8 cellular contexts compared by ENCODE assay signal in the genomic region with DNA sequence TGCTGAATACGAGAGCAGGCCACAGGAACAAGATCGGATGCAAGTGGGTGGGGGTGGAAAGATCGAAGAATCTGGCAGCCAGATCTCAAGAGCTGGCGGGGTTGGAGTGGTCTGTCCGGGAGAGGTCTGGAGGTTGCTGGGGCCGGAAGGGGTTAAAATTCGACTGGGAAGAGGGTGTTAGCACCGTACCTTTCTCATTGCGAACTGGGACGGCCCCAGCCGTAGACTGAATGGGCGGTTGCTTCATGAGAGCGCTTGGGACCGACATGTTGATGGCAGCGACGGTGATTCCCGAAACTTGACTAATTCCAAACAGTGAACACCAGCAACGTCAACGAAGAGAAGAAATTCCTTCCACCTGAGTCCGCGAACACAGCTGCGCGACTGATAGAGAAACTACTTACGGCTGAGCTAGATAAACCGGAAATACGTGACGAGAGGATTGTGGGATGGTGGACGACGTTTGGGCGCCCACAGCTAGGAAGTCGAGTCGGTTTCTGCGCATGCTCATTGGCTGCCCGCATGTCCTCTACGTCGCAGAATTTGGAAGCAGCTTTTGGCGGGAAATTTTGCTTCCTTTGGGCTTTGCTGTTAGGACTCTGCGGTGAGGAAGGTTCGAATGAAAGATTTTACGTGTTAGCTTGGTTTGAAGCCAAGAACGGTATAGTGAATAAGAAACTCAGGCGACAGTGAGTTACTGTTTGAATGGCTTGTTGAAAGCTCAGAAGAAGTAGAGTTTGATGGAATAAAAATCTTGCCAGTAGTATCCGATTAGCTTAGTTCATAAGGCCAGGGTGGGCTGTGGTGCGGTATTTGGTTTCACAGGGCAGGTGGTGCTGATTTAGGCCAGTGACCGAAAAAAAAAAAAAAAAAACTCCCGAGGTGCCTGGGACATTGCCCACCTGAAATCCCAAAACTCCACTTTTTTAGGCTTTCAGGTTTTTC. TPM values are rescaled to one million over a fixed set of nuclear protein-coding genes. Genes with fewer than 3 reads are reported as not detected.
A peak's percentile ranks its signal among the peaks of the same experiment; 100 is the strongest.
DNase-seq lines count a peak whose midpoint lies in the region; ATAC-seq, FAIRE-seq and TF ChIP-seq lines count a peak whose summit lies in the region.

A gene with protein sequence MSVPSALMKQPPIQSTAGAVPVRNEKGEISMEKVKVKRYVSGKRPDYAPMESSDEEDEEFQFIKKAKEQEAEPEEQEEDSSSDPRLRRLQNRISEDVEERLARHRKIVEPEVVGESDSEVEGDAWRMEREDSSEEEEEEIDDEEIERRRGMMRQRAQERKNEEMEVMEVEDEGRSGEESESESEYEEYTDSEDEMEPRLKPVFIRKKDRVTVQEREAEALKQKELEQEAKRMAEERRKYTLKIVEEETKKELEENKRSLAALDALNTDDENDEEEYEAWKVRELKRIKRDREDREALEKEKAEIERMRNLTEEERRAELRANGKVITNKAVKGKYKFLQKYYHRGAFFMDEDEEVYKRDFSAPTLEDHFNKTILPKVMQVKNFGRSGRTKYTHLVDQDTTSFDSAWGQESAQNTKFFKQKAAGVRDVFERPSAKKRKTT (minus strand): TSS at position 389 of the 945 bp plus-strand sequence. CDS start 121 bp downstream, at position 268.

- H3K9me2 ChIP-seq in PC-9 (ENCODE audit: insufficient read depth) = no peaks in the 10 kb centered on the region

- FAIRE-seq in D721Med (lab: Jason Lieb, UNC) = peak; percentile 84

- POLR2A ChIA-PET in PC-9 (lab: Charles Lee; ENCODE audit: unreplicated experiment) = interaction anchor here (0.5 to 0.9 kb wide), 11 partner anchors 12 to 721 kb away, joined by 3 to 9 read pairs (median 4); partner anchors contain the start of gene ELL3

- peaks cover 13% of the 10 kb centered on the region; the same call in 1 of the 2 replicates for H3F3A ChIP-seq in PC-9 (ENCODE audit: insufficient read depth, low read depth)

- TF ChIP-seq CTCF in D721Med (IDR thresholded peaks at IDR 0.05; ENCODE audit: insufficient read depth, missing control alignments) (no peak), PC-9 (conservative IDR thresholded peaks at IDR 0.05) (no peak), epithelial cell of proximal tubule (conservative IDR thresholded peaks at IDR 0.05; ENCODE audit: low read depth, low read length) (no peak)

- DNase-seq in D721Med (ENCODE audit: insufficient read length, low spot score) (peak; percentile 73), PC-9 (peak; percentile 86 to 92), epithelial cell of proximal tubule (ENCODE audit: low read depth) (peak; percentile 78), mucosa of gallbladder (ENCODE audit: low spot score) (peak; percentile 97)
- peak; percentile 98 for DNase-seq in Jurkat, Clone E6-1 (ENCODE audit: low read depth, low spot score)
- DNase-seq in activated T-cell treated with anti-CD3 and anti-CD28 coated beads, Interleukin-2, amount 50 U/mL, for 1 hour = peak; percentile 81
- DNase-seq in stimulated activated CD8-positive, alpha-beta memory T cell treated with anti-CD3 and anti-CD28 coated beads, Interleukin-4, amount 100 ng/mL, for 4 hours (ENCODE audit: low read depth in 2 of 2, low spot score in 1 of 2) = peak; percentile 85 to 89

- peak within 1 kb of the TSS; percentile 79 for H2AFZ ChIP-seq in PC-9

- H3K36me3 ChIP-seq in PC-9 (ENCODE audit: low read depth) = no peaks in the 10 kb centered on the region

- CTCF ChIA-PET in PC-9 (lab: Charles Lee) = no interaction called here

- peak within 1 kb of the TSS; percentile 82 for H3K4me2 ChIP-seq in PC-9

- intact Hi-C loops in PC-9 (cut with micrococcal nuclease; ENCODE audit: unreplicated experiment) = loop anchor here (10.0 kb wide), 1 partner anchor 50 kb away; the partner anchor contains the start of gene ELL3

- H3K9me3 ChIP-seq in PC-9 (ENCODE audit: insufficient read depth, low read depth) = no peaks in the 10 kb centered on the region

- no peaks in the 10 kb centered on the region for H4K20me1 ChIP-seq in PC-9 (ENCODE audit: insufficient read depth)

- peak within 1 kb of the TSS; percentile 78 for H3K4me3 ChIP-seq in Jurkat, Clone E6-1 (ENCODE audit: low read length)
- H3K4me3 ChIP-seq in PC-9 = peak within 1 kb of the TSS; percentile 63
- H3K4me3 ChIP-seq in epithelial cell of proximal tubule (ENCODE audit: low read depth, low read length) = peak within 1 kb of the TSS; percentile 69

- TSS peak; percentile 75 for BruUV-seq in PC-9 (replicated peaks; lab: Mats Ljungman, UMichigan)

- no peaks in the 10 kb centered on the region for H3K27me3 ChIP-seq in PC-9 (ENCODE audit: insufficient read depth, low read depth)

- H3K4me1 ChIP-seq in PC-9 (replicated peaks; ENCODE audit: insufficient read depth) = peaks cover 28% of the 10 kb centered on the region

- H3K79me2 ChIP-seq in PC-9 (ENCODE audit: low read depth) = peaks cover 42% of the 10 kb centered on the region

- ATAC-seq in GM21576 (IDR thresholded peaks at IDR 0.05; ENCODE audit: unreplicated experiment) = peak; percentile 67

- H3K27ac ChIP-seq in PC-9 = peak within 1 kb of the TSS; percentile 72

RNA-seq across cellular contexts. Expression of the gene that starts here (rescaled TPM):
- polyA plus RNA-seq in Jurkat, Clone E6-1 (2012; ENCODE audit: insufficient read depth, insufficient read length) = 52.5 TPM
- total RNA-seq in PC-9 (2021) = 22.3 and 26.3 TPM in 2 replicates
- 24.1 and 35.7 TPM in 2 replicates for total RNA-seq in epithelial cell of proximal tubule
- total RNA-seq in mucosa of gallbladder = 25.6 TPM

Comparison
In these comparisons a context has a peak if more than half of its experiments do, and no peak if none do; other contexts are left out.
1. Peak in every context shown above with its lines: DNase-seq, ATAC-seq, H3K4me3 ChIP-seq and H3K27ac ChIP-seq.